21 cellular contexts compared by ENCODE assay signal in genomic region chr12:86959766-86960458, GRCh38.
DNase-seq lines count a peak whose midpoint lies in the region; ATAC-seq, FAIRE-seq and TF ChIP-seq lines count a peak whose summit lies in the region.
"Had no signal": no experiment of that assay in that cellular context is flagged by ENCODE, and none has a peak within 500 bp of the region (broad histone marks: within the 10 kb centered on the region; RNA-seq: fewer than 3 reads in every experiment).

No MANE protein-coding gene starts in this region.

- no peaks in the 10 kb centered on the region for H3K4me1 ChIP-seq in kidney (ENCODE audit: control insufficient read depth in 1 of 2, insufficient read depth in 1 of 2, low read depth in 1 of 2, low read length in 2 of 2)
- H3K4me1 ChIP-seq: BE2C, Caco-2 had no signal

- ATAC-seq in GM18909 (IDR thresholded peaks at IDR 0.05; ENCODE audit: poor library complexity, unreplicated experiment) (no peak), GM19452 (IDR thresholded peaks at IDR 0.05; ENCODE audit: unreplicated experiment) (no peak)
- ATAC-seq: GM23338 had no signal

- peak overlapping the region; percentile 1 for H3K27ac ChIP-seq in epithelial cell of prostate
- no peak overlapping the region for H3K27ac ChIP-seq in kidney (ENCODE audit: low read depth in 2 of 2, low read length in 2 of 2)

- H3K9ac ChIP-seq in kidney (ENCODE audit: low read length in 2 of 2): no peak overlapping the region

- FAIRE-seq in bronchial epithelial cell (lab: Jason Lieb, UNC) (no peak), kidney (lab: Jason Lieb, UNC) (no peak)
- FAIRE-seq: A204.1, D721Med, G401.6, GM12891, H54, HTR-8/SVneo had no signal

- H3K36me3 ChIP-seq in bronchial epithelial cell (ENCODE audit: control insufficient read depth, insufficient read depth, low read length) (no peaks in the 10 kb centered on the region), kidney (ENCODE audit: control insufficient read depth in 1 of 2, insufficient read depth in 2 of 2, low read length in 2 of 2) (no peaks in the 10 kb centered on the region)
- H3K36me3 ChIP-seq: BE2C had no signal

- intact Hi-C loops in kidney (cut with DNase I): no loop called here

- H3K27me3 ChIP-seq in bronchial epithelial cell (ENCODE audit: control insufficient read depth, insufficient read depth, low read length): no peaks in the 10 kb centered on the region
- H3K27me3 ChIP-seq: BE2C had no signal

- no peaks in the 10 kb centered on the region for H3K9me3 ChIP-seq in kidney (ENCODE audit: control insufficient read depth in 1 of 2, low read length in 2 of 2)
- H3K9me3 ChIP-seq: BE2C, Caco-2 had no signal

- no peak for TF ChIP-seq CTCF in bronchial epithelial cell (IDR thresholded peaks at IDR 0.05; ENCODE audit: insufficient read depth, low read length, severe bottlenecking)
- TF ChIP-seq CTCF in kidney (IDR thresholded peaks at IDR 0.05; ENCODE audit: borderline replicate concordance, extremely low read depth, insufficient read depth): no peak

- H3K4me3 ChIP-seq in bronchial epithelial cell (ENCODE audit: low read depth, low read length): no peak overlapping the region
- H3K4me3 ChIP-seq in kidney (ENCODE audit: low read length in 2 of 2): no peak overlapping the region
- H3K4me3 ChIP-seq: GM23338 had no signal

- DNase-seq in bronchial epithelial cell (ENCODE audit: low read depth): peak; percentile 95
- DNase-seq in epithelial cell of prostate (ENCODE audit: low read depth, low spot score): peak; percentile 61
- DNase-seq in kidney: peak; percentile 28
- no peak for DNase-seq in T-helper 2 cell
- DNase-seq: ACHN; BE2C; C1 segment of cervical spinal cord; Caco-2; CD4-positive, CD25-positive, alpha-beta regulatory T cell; CD8-positive, alpha-beta memory T cell; HCEC 1CT; HFFc6 had no signal

Comparison
In these comparisons a context has a peak if more than half of its experiments do, and no peak if none do; other contexts are left out.
1. DNase-seq: peak in bronchial epithelial cell (single experiment), epithelial cell of prostate (single experiment) and kidney (single experiment); none in T-helper 2 cell (0 of 5).